12 cellular contexts compared by ENCODE assay signal in genomic region chr2:62775367-62775668, GRCh38.
"Had no signal": no experiment of that assay in that cellular context is flagged by ENCODE, and none has a peak within 500 bp of the region (broad histone marks: within the 10 kb centered on the region; RNA-seq: fewer than 3 reads in every experiment).

No MANE protein-coding gene starts in this region.

- H3K9ac ChIP-seq: parathyroid adenoma had no signal

- DNase-seq: activated CD4-positive, alpha-beta memory T cell treated with anti-CD3 and anti-CD28 coated beads for 36 hours; activated effector memory CD4-positive, alpha-beta T cell treated with anti-CD3 and anti-CD28 coated beads, Interleukin-2, amount 50 U/mL, for 16 hours; activated T-cell treated with anti-CD3 and anti-CD28 coated beads, Interleukin-2, amount 50 U/mL, for 4 hours; heart left ventricle; stimulated activated CD4-positive, alpha-beta T cell treated with anti-CD3 and anti-CD28 coated beads, Interleukin-4, amount 100 ng/mL, for 4 hours; stomach; thyroid gland; uterus had no signal

- H3K27ac Mint-ChIP-seq: activated CD4-positive, alpha-beta memory T cell treated with anti-CD3 and anti-CD28 coated beads for 36 hours; activated naive CD4-positive, alpha-beta T cell treated with anti-CD3 and anti-CD28 coated beads, Interleukin-2, amount 50 U/mL, for 72 hours had no signal

- H3K27ac ChIP-seq: heart left ventricle, parathyroid adenoma, thyroid gland had no signal

- H3K9me3 ChIP-seq: heart left ventricle, stomach, thyroid gland, uterus had no signal

- FAIRE-seq: keratinocyte had no signal

- H3K27me3 ChIP-seq: heart left ventricle, stomach, thyroid gland, uterus had no signal

- ATAC-seq: activated CD4-positive, CD25-positive, alpha-beta regulatory T cell treated with anti-CD3 and anti-CD28 coated beads, Interleukin-2, amount 50 U/mL, for 24 hours; activated T-cell treated with anti-CD3 and anti-CD28 coated beads, Interleukin-2, amount 50 U/mL, for 4 hours had no signal

- H3K79me2 ChIP-seq: parathyroid adenoma had no signal

- H3K4me3 Mint-ChIP-seq: activated CD4-positive, alpha-beta memory T cell treated with anti-CD3 and anti-CD28 coated beads for 36 hours; activated T-cell treated with anti-CD3 and anti-CD28 coated beads, Interleukin-2, amount 50 U/mL, for 4 hours had no signal

- H3K9me3 Mint-ChIP-seq: activated CD4-positive, alpha-beta memory T cell treated with anti-CD3 and anti-CD28 coated beads for 36 hours; activated naive CD4-positive, alpha-beta T cell treated with anti-CD3 and anti-CD28 coated beads, Interleukin-2, amount 50 U/mL, for 72 hours; activated T-cell treated with anti-CD3 and anti-CD28 coated beads, Interleukin-2, amount 50 U/mL, for 4 hours had no signal

- H3K36me3 ChIP-seq: heart left ventricle, stomach, thyroid gland, uterus had no signal

- H3K4me3 ChIP-seq: heart left ventricle, stomach, thyroid gland, uterus had no signal

- H3K4me1 ChIP-seq: parathyroid adenoma, thyroid gland had no signal

- H2AFZ ChIP-seq: parathyroid adenoma had no signal

- H3K36me3 Mint-ChIP-seq: activated CD4-positive, alpha-beta memory T cell treated with anti-CD3 and anti-CD28 coated beads for 36 hours; activated naive CD4-positive, alpha-beta T cell treated with anti-CD3 and anti-CD28 coated beads, Interleukin-2, amount 50 U/mL, for 72 hours had no signal

- H3K27me3 Mint-ChIP-seq: activated CD4-positive, alpha-beta memory T cell treated with anti-CD3 and anti-CD28 coated beads for 36 hours had no signal
